8 cellular contexts compared by ENCODE assay signal in the genomic region with DNA sequence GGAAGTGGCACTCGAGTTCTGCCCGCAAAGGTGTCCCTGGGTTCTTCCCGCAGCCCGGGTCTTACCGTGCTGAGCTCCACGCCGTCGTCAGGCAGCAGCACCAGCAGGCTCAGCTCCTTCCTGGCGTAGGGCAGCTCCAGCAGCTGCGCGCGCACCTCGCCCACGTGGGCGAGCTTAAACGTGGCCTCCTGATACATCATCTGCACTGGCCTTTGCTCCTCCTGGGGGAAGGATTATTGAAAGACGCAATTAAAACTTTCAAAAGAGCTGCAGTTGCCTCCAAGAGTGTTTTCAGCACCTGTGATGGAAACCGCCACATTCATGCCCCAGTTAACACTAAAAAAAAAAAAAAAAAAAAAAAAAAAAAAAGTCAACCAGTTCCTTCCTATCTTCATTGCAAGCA. TPM values are rescaled to one million over a fixed set of nuclear protein-coding genes. Genes with fewer than 3 reads are reported as not detected.
DNase-seq lines count a peak whose midpoint lies in the region; ATAC-seq and TF ChIP-seq lines count a peak whose summit lies in the region.

No MANE protein-coding gene starts in this region.

- H3K27ac ChIP-seq in aorta (ENCODE audit: low read depth in 1 of 2, low read length in 2 of 2): no peak overlapping the region
- no peak overlapping the region for H3K27ac ChIP-seq in tibial artery

- peak; percentile 53 for DNase-seq in DMS79 (lab: John Stamatoyannopoulos, UW)
- peak; percentile 83 for DNase-seq in activated CD4-positive, alpha-beta memory T cell treated with anti-CD3 and anti-CD28 coated beads, Interleukin-2, amount 10 ng/mL, durations not matched to agents 7 days and 5 days
- DNase-seq in natural killer cell: no peak
- no peak for DNase-seq in aorta
- DNase-seq in tibial artery: no peak

- CTCF ChIA-PET in activated CD4-positive, alpha-beta memory T cell treated with anti-CD3 and anti-CD28 coated beads, Interleukin-2, amount 10 ng/mL, durations not matched to agents 7 days and 5 days (lab: Charles Lee): interaction anchor here (0.6 to 2.5 kb wide), 12 partner anchors 8 to 101 kb away, joined by 3 to 21 read pairs (median 3); a partner anchor contains a TSS

- H3K4me1 Mint-ChIP-seq in activated CD4-positive, alpha-beta memory T cell treated with anti-CD3 and anti-CD28 coated beads, Interleukin-2, amount 10 ng/mL, durations not matched to agents 7 days and 5 days: peaks cover 54% of the 10 kb centered on the region
- H3K4me1 Mint-ChIP-seq in natural killer cell: peaks cover 11 to 15% of the 10 kb centered on the region in 2 donors

- H3K9me3 ChIP-seq in aorta (ENCODE audit: control insufficient read depth, low read length): no peaks in the 10 kb centered on the region
- no peaks in the 10 kb centered on the region for H3K9me3 ChIP-seq in tibial artery

- H3K4me3 ChIP-seq in aorta (ENCODE audit: low read length in 2 of 2): no peak overlapping the region
- no peak overlapping the region for H3K4me3 ChIP-seq in tibial artery

- H3K4me3 Mint-ChIP-seq in activated CD4-positive, alpha-beta memory T cell treated with anti-CD3 and anti-CD28 coated beads, Interleukin-2, amount 10 ng/mL, durations not matched to agents 7 days and 5 days: peak overlapping the region; percentile 70
- H3K4me3 Mint-ChIP-seq in natural killer cell: no peak overlapping the region

- H3K4me1 ChIP-seq in aorta (ENCODE audit: control insufficient read depth in 1 of 2, insufficient read depth in 2 of 2, low read length in 2 of 2) (no peaks in the 10 kb centered on the region), tibial artery (no peaks in the 10 kb centered on the region)

- POLR2A ChIA-PET in activated CD4-positive, alpha-beta memory T cell treated with anti-CD3 and anti-CD28 coated beads, Interleukin-2, amount 10 ng/mL, durations not matched to agents 7 days and 5 days (lab: Charles Lee): interaction anchor here (0.7 to 2.7 kb wide), 11 partner anchors 9 to 98 kb away, joined by 3 to 16 read pairs (median 6); a partner anchor contains a TSS

- TF ChIP-seq CTCF in natural killer cell (IDR thresholded peaks at IDR 0.05): no peak
- TF ChIP-seq CTCF in tibial artery (IDR thresholded peaks at IDR 0.05): no peak

- peak overlapping the region; percentile 75 for H3K27ac Mint-ChIP-seq in activated CD4-positive, alpha-beta memory T cell treated with anti-CD3 and anti-CD28 coated beads, Interleukin-2, amount 10 ng/mL, durations not matched to agents 7 days and 5 days
- H3K27ac Mint-ChIP-seq in natural killer cell: no peak overlapping the region

- peaks cover 82% of the 10 kb centered on the region for H3K36me3 Mint-ChIP-seq in activated CD4-positive, alpha-beta memory T cell treated with anti-CD3 and anti-CD28 coated beads, Interleukin-2, amount 10 ng/mL, durations not matched to agents 7 days and 5 days (ENCODE audit: low read depth)
- peaks cover 32% of the 10 kb centered on the region for H3K36me3 Mint-ChIP-seq in natural killer cell

- intact Hi-C loops in natural killer cell (cut with micrococcal nuclease) (no loop called here), aorta (cut with DNase I) (no loop called here), tibial artery (cut with DNase I; ENCODE audit: low total_unique reads) (no loop called here)

- H3K9me3 Mint-ChIP-seq in activated CD4-positive, alpha-beta memory T cell treated with anti-CD3 and anti-CD28 coated beads, Interleukin-2, amount 10 ng/mL, durations not matched to agents 7 days and 5 days: no peaks in the 10 kb centered on the region
- no peaks in the 10 kb centered on the region for H3K9me3 Mint-ChIP-seq in natural killer cell

- H3K36me3 ChIP-seq in aorta (ENCODE audit: control insufficient read depth in 1 of 2, insufficient read depth in 2 of 2, low read length in 1 of 2) (peaks cover 2 to 5% of the 10 kb centered on the region in 2 donors), tibial artery (peaks cover 0 to 46% (median 44%) of the 10 kb centered on the region in 3 donors)

- peak; percentile 58 for ATAC-seq in HG03159 (IDR thresholded peaks at IDR 0.05; ENCODE audit: unreplicated experiment)
- peak in 2 of 3 donors; percentile 39 to 47 for ATAC-seq in natural killer cell
- ATAC-seq in HG03097 (IDR thresholded peaks at IDR 0.05; ENCODE audit: low FRiP score, unreplicated experiment): no peak
- no peak for ATAC-seq in aorta (ENCODE audit: low FRiP score)
- no peak for ATAC-seq in HG02571 (IDR thresholded peaks at IDR 0.05; ENCODE audit: unreplicated experiment)

- H3K27me3 ChIP-seq in aorta (ENCODE audit: control insufficient read depth in 1 of 2, insufficient read depth in 2 of 2, low read length in 1 of 2): no peaks in the 10 kb centered on the region
- H3K27me3 ChIP-seq in tibial artery: no peaks in the 10 kb centered on the region

- WGBS in aorta, 2 donors: 88 to 94% methylated on average over 18 of the region's 18 CpGs

- H3K27me3 Mint-ChIP-seq in activated CD4-positive, alpha-beta memory T cell treated with anti-CD3 and anti-CD28 coated beads, Interleukin-2, amount 10 ng/mL, durations not matched to agents 7 days and 5 days: no peaks in the 10 kb centered on the region
- H3K27me3 Mint-ChIP-seq in natural killer cell (ENCODE audit: low read depth in 2 of 2): no peaks in the 10 kb centered on the region

RNA-seq across cellular contexts. Expression of a gene that starts 11.3 kb away (rescaled TPM):
- total RNA-seq in activated CD4-positive, alpha-beta memory T cell treated with anti-CD3 and anti-CD28 coated beads, Interleukin-2, amount 10 ng/mL, durations not matched to agents 7 days and 5 days: 10 to 100 TPM; 50.0 to 51.3 TPM
- total RNA-seq in natural killer cell (10 to 100 TPM; 34.9 to 54.3 (median 47.3) TPM), aorta (10 to 100 TPM; 11.5 to 14.5 TPM)
- 1 to 10 TPM; 4.9 to 5.4 TPM for polyA plus RNA-seq in aorta

RNA-seq across cellular contexts. Expression of a gene that starts 50.1 kb away (rescaled TPM):
- total RNA-seq in activated CD4-positive, alpha-beta memory T cell treated with anti-CD3 and anti-CD28 coated beads, Interleukin-2, amount 10 ng/mL, durations not matched to agents 7 days and 5 days: 10 to 100 TPM; 85.0 to 86.5 TPM
- total RNA-seq in natural killer cell: 10 to 100 TPM; 74.8 to 80.2 (median 78.1) TPM
- 10 to 100 TPM; 42.8 to 46.6 TPM for total RNA-seq in aorta
- polyA plus RNA-seq in aorta: 10 to 100 TPM; 30.2 to 59.5 TPM

Comparison
In these comparisons a context has a peak if more than half of its experiments do, and no peak if none do; other contexts are left out.
1. DNase-seq: peak in DMS79 (single experiment) and activated CD4-positive, alpha-beta memory T cell treated with anti-CD3 and anti-CD28 coated beads, Interleukin-2, amount 10 ng/mL, durations not matched to agents 7 days and 5 days (single experiment); none in natural killer cell (single experiment), aorta (0 of 2) and tibial artery (0 of 2).
2. ATAC-seq: peak in HG03159 (single experiment) and natural killer cell (2 of 3); none in HG03097 (single experiment), aorta (single experiment) and HG02571 (single experiment).